In genomic region chr5:77144837-77145139, GRCh38 we compare ENCODE assay signal across 12 cellular contexts. TPM values are rescaled to one million over a fixed set of nuclear protein-coding genes. Genes with fewer than 3 reads are reported as not detected.
DNase-seq lines count a peak whose midpoint lies in the region; ATAC-seq, FAIRE-seq and TF ChIP-seq lines count a peak whose summit lies in the region.
"Had no signal": no experiment of that assay in that cellular context is flagged by ENCODE, and none has a peak within 500 bp of the region (broad histone marks: within the 10 kb centered on the region; RNA-seq: fewer than 3 reads in every experiment).

No MANE protein-coding gene starts in this region.

- peaks cover 1% of the 10 kb centered on the region for H3K27me3 Mint-ChIP-seq in activated CD8-positive, alpha-beta T cell treated with anti-CD3 and anti-CD28 coated beads for 36 hours
- peaks cover 3% of the 10 kb centered on the region for H3K27me3 Mint-ChIP-seq in activated CD8-positive, alpha-beta T cell treated with anti-CD3 and anti-CD28 coated beads, Interleukin-2, amount 10 ng/mL, durations not matched to agents 7 days and 5 days (ENCODE audit: low read depth)
- H3K27me3 Mint-ChIP-seq in endothelial cell (ENCODE audit: unreplicated experiment), result no peaks in the 10 kb centered on the region

- no peak overlapping the region for H3K4me3 Mint-ChIP-seq in activated CD8-positive, alpha-beta T cell treated with anti-CD3 and anti-CD28 coated beads for 36 hours
- no peak overlapping the region for H3K4me3 Mint-ChIP-seq in activated CD8-positive, alpha-beta T cell treated with anti-CD3 and anti-CD28 coated beads, Interleukin-2, amount 10 ng/mL, durations not matched to agents 7 days and 5 days
- H3K4me3 Mint-ChIP-seq in endothelial cell (ENCODE audit: unreplicated experiment), result no peak overlapping the region
- H3K4me3 Mint-ChIP-seq: IgD-negative memory B cell had no signal

- H3K36me3 Mint-ChIP-seq in activated CD8-positive, alpha-beta T cell treated with anti-CD3 and anti-CD28 coated beads for 36 hours (ENCODE audit: low read depth), result no peaks in the 10 kb centered on the region
- no peaks in the 10 kb centered on the region for H3K36me3 Mint-ChIP-seq in activated CD8-positive, alpha-beta T cell treated with anti-CD3 and anti-CD28 coated beads, Interleukin-2, amount 10 ng/mL, durations not matched to agents 7 days and 5 days (ENCODE audit: low read depth)
- no peaks in the 10 kb centered on the region for H3K36me3 Mint-ChIP-seq in endothelial cell (ENCODE audit: low read depth, unreplicated experiment)
- H3K36me3 Mint-ChIP-seq: IgD-negative memory B cell had no signal

- H3K4me3 ChIP-seq in thyroid gland (replicated peaks in 1 of 3), result no peak overlapping the region
- H3K4me3 ChIP-seq: HAP-1 had no signal

- no peaks in the 10 kb centered on the region for H3K27me3 ChIP-seq in thyroid gland

- FAIRE-seq in TTC549 (lab: Jason Lieb, UNC), result peak; percentile 3
- FAIRE-seq: RCC 7860 had no signal

- no peaks in the 10 kb centered on the region for H3K9me3 ChIP-seq in thyroid gland

- peak; percentile 17 for TF ChIP-seq CTCF in activated CD8-positive, alpha-beta T cell treated with anti-CD3 and anti-CD28 coated beads for 36 hours (IDR thresholded peaks at IDR 0.05)
- TF ChIP-seq CTCF in endothelial cell (IDR thresholded peaks at IDR 0.05; ENCODE audit: unreplicated experiment) (peak; percentile 7), thyroid gland (IDR thresholded peaks at IDR 0.05) (no peak)

- 89 to 92% methylated on average over 1 of the region's 1 CpG for WGBS in thyroid gland, 2 donors

- no peaks in the 10 kb centered on the region for H3K36me3 ChIP-seq in thyroid gland
- H3K36me3 ChIP-seq: HAP-1 had no signal

- peak overlapping the region in 2 of 3 donors; percentile 17 to 46 for H3K27ac ChIP-seq in thyroid gland

- H3K4me1 ChIP-seq in thyroid gland, result peaks cover 0 to 14% of the 10 kb centered on the region in 2 donors
- H3K4me1 ChIP-seq: HAP-1 had no signal

- POLR2A ChIA-PET in activated CD8-positive, alpha-beta T cell treated with anti-CD3 and anti-CD28 coated beads for 36 hours (lab: Charles Lee), result no interaction called here
- POLR2A ChIA-PET in activated CD8-positive, alpha-beta T cell treated with anti-CD3 and anti-CD28 coated beads, Interleukin-2, amount 10 ng/mL, durations not matched to agents 7 days and 5 days (lab: Charles Lee), result no interaction called here

- intact Hi-C loops in activated CD8-positive, alpha-beta T cell treated with anti-CD3 and anti-CD28 coated beads for 36 hours (cut with micrococcal nuclease), result loop anchor here (1.0 kb wide), 1 partner anchor 348 kb away; the partner anchor contains the start of gene WDR41
- intact Hi-C loops in thyroid gland (cut with DNase I), result loop anchor here (10.0 kb wide), 1 partner anchor 350 kb away; the partner anchor contains the start of gene WDR41

- CTCF ChIA-PET in activated CD8-positive, alpha-beta T cell treated with anti-CD3 and anti-CD28 coated beads for 36 hours (lab: Charles Lee), result interaction anchor here (0.8 to 3.6 kb wide), 16 partner anchors 9 to 348 kb away, joined by 3 to 27 read pairs (median 3); partner anchors contain the start of gene WDR41
- CTCF ChIA-PET in activated CD8-positive, alpha-beta T cell treated with anti-CD3 and anti-CD28 coated beads, Interleukin-2, amount 10 ng/mL, durations not matched to agents 7 days and 5 days (lab: Charles Lee), result interaction anchor here (0.6 to 3.4 kb wide), 15 partner anchors 9 to 383 kb away, joined by 3 to 38 read pairs (median 4); partner anchors contain the start of genes WDR41 and ZBED3

- ATAC-seq in activated CD8-positive, alpha-beta T cell treated with anti-CD3 and anti-CD28 coated beads for 36 hours, result no peak
- no peak for ATAC-seq in activated CD8-positive, alpha-beta T cell treated with anti-CD3 and anti-CD28 coated beads, Interleukin-2, amount 10 ng/mL, durations not matched to agents 7 days and 5 days
- no peak for ATAC-seq in GM19455 (IDR thresholded peaks at IDR 0.05; ENCODE audit: unreplicated experiment)

- no peak overlapping the region for H3K27ac Mint-ChIP-seq in activated CD8-positive, alpha-beta T cell treated with anti-CD3 and anti-CD28 coated beads for 36 hours
- H3K27ac Mint-ChIP-seq in activated CD8-positive, alpha-beta T cell treated with anti-CD3 and anti-CD28 coated beads, Interleukin-2, amount 10 ng/mL, durations not matched to agents 7 days and 5 days, result no peak overlapping the region
- H3K27ac Mint-ChIP-seq in endothelial cell (ENCODE audit: unreplicated experiment), result no peak overlapping the region

- H3K4me1 Mint-ChIP-seq in activated CD8-positive, alpha-beta T cell treated with anti-CD3 and anti-CD28 coated beads for 36 hours (ENCODE audit: low read depth), result peaks cover 5% of the 10 kb centered on the region
- peaks cover 5% of the 10 kb centered on the region for H3K4me1 Mint-ChIP-seq in activated CD8-positive, alpha-beta T cell treated with anti-CD3 and anti-CD28 coated beads, Interleukin-2, amount 10 ng/mL, durations not matched to agents 7 days and 5 days (ENCODE audit: low read depth)
- H3K4me1 Mint-ChIP-seq in endothelial cell (ENCODE audit: unreplicated experiment), result peaks cover 2% of the 10 kb centered on the region
- H3K4me1 Mint-ChIP-seq: IgD-negative memory B cell had no signal

- DNase-seq in activated CD8-positive, alpha-beta T cell treated with anti-CD3 and anti-CD28 coated beads for 36 hours, result no peak
- DNase-seq in activated CD8-positive, alpha-beta T cell treated with anti-CD3 and anti-CD28 coated beads, Interleukin-2, amount 10 ng/mL, durations not matched to agents 7 days and 5 days, result no peak
- DNase-seq in endothelial cell (ENCODE audit: low spot score) (no peak), thyroid gland (no peak), SW 1271 (lab: John Stamatoyannopoulos, UW) (no peak), DMS79 treated with DMSO at 0.1 percent for 48 hours (lab: John Stamatoyannopoulos, UW) (no peak)
- DNase-seq: 8988T had no signal

- no peak for TF ChIP-seq POLR2A in thyroid gland (IDR thresholded peaks at IDR 0.05)

- H3K9me3 Mint-ChIP-seq in activated CD8-positive, alpha-beta T cell treated with anti-CD3 and anti-CD28 coated beads for 36 hours, result no peaks in the 10 kb centered on the region
- no peaks in the 10 kb centered on the region for H3K9me3 Mint-ChIP-seq in activated CD8-positive, alpha-beta T cell treated with anti-CD3 and anti-CD28 coated beads, Interleukin-2, amount 10 ng/mL, durations not matched to agents 7 days and 5 days (ENCODE audit: insufficient read depth)
- H3K9me3 Mint-ChIP-seq in endothelial cell (ENCODE audit: unreplicated experiment), result no peaks in the 10 kb centered on the region
- H3K9me3 Mint-ChIP-seq: IgD-negative memory B cell had no signal

RNA-seq across cellular contexts. Expression of gene ZBED3, which starts 57.7 kb away (rescaled TPM):
- 1 to 10 TPM; 5.2 to 6.8 TPM for total RNA-seq in activated CD8-positive, alpha-beta T cell treated with anti-CD3 and anti-CD28 coated beads for 36 hours
- 1 to 10 TPM; 2.0 TPM for total RNA-seq in activated CD8-positive, alpha-beta T cell treated with anti-CD3 and anti-CD28 coated beads, Interleukin-2, amount 10 ng/mL, durations not matched to agents 7 days and 5 days
- total RNA-seq in endothelial cell (ENCODE audit: unreplicated experiment) (13.0 TPM), thyroid gland (10 to 100 TPM; 14.9 to 31.4 (median 23.6) TPM)

Comparison
In these comparisons a context has a peak if more than half of its experiments do, and no peak if none do; other contexts are left out.
1. CTCF ChIP-seq: peak in activated CD8-positive, alpha-beta T cell treated with anti-CD3 and anti-CD28 coated beads for 36 hours (single experiment) and endothelial cell (single experiment); none in thyroid gland (0 of 6).